ENCODE assay signal across 1 cellular context in the genomic region with DNA sequence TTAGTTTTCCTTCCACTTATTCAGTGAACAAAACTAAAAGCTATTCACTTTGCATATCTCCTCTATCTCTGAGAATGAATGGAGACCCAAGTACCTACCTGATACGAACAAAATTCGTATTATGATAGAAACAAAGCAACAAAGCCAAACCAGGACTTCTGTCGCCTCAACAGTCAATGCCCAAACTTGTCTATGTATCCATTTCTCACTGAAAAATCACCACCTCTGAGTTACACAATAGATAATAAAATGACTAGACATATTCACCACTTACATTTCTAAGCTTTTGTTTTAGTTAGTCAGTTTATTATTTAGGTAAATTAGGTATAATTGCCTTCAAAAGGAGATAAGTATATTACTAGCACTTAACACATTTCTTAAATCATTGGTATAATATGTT.
TF ChIP-seq lines count a peak whose summit lies in the region.

No MANE protein-coding gene starts in this region.

TF ChIP-seq in HepG2, 621 proteins besides CTCF, POLR2A, EP300 and RAD21 (continued from another document):
- TF ChIP-seq, protein P1, sequence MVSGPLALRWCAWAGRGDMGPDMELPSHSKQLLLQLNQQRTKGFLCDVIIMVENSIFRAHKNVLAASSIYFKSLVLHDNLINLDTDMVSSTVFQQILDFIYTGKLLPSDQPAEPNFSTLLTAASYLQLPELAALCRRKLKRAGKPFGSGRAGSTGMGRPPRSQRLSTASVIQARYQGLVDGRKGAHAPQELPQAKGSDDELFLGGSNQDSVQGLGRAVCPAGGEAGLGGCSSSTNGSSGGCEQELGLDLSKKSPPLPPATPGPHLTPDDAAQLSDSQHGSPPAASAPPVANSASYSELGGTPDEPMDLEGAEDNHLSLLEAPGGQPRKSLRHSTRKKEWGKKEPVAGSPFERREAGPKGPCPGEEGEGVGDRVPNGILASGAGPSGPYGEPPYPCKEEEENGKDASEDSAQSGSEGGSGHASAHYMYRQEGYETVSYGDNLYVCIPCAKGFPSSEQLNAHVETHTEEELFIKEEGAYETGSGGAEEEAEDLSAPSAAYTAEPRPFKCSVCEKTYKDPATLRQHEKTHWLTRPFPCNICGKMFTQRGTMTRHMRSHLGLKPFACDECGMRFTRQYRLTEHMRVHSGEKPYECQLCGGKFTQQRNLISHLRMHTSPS (CRISPR knock-in tag; IDR thresholded peaks at IDR 0.05; ENCODE audit: low read depth): no peak
- TF ChIP-seq ZZZ3 (CRISPR knock-in tag; IDR thresholded peaks at IDR 0.05; ENCODE audit: borderline replicate concordance) (no peak), MXD4 (CRISPR knock-in tag; IDR thresholded peaks at IDR 0.05) (no peak)
